ENCODE assay signal across 9 cellular contexts in the genomic region with DNA sequence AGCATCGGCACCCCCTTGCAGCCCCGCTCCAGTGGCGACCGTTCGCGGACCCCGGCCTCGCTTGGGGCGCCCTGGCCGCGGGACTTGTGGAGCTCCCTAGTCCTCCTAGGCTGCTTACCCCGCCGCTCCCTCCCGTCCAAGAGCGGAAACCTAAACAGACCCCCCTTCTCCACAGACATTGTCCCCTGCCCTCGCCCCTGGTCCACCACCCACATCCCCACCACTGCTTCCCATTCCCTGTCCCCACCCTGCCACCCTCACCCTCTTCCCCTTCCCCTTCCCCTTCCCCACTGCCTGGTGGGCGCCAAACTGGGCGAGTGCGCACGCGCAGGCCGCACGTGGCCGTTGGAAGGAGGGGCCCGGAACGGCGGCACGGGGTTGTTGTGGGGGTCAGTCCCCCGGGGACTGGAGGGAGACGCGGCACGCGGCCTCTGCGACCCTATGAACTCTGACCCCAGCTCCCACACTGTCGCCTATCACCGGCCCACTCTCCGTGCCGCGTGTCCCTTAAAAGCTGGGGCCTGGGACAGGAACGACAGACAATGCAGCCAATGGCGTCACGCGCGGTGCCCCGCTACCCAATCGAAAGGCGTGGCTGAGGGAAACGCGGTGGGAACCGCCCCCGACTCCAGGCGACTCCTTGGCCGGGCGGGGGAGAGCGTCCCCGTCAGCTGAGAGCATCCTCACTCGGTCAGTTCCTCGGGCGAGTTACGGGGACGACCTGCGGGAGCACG. TPM values are rescaled to one million over a fixed set of nuclear protein-coding genes. Genes with fewer than 3 reads are reported as not detected.
DNase-seq lines count a peak whose midpoint lies in the region; ATAC-seq, FAIRE-seq and TF ChIP-seq lines count a peak whose summit lies in the region.
"Had no signal": no experiment of that assay in that cellular context is flagged by ENCODE, and none has a peak within 500 bp of the region (broad histone marks: within the 10 kb centered on the region; RNA-seq: fewer than 3 reads in every experiment).

TSS of gene SNX32 (plus strand) at position 667 of the 734 bp plus-strand sequence. CDS start 103 bp downstream, outside the sequence.

- FAIRE-seq in H1 (lab: Jason Lieb, UNC): peak; percentile 58

- peaks cover 0 to 8% (median 6%) of the 10 kb centered on the region in 4 experiments; a peak in 6 of 7 replicates for H3K4me1 ChIP-seq in H1 (replicated peaks in 1 of 4; ENCODE audit: control insufficient read depth in 3 of 4, insufficient read depth in 4 of 4, low read length in 3 of 4)

- H4K91ac ChIP-seq in H1 (replicated peaks; ENCODE audit: insufficient read length, low read length): peak within 1 kb of the TSS; percentile 90

- H3K27ac Mint-ChIP-seq in activated CD8-positive, alpha-beta T cell treated with anti-CD3 and anti-CD28 coated beads for 36 hours: no peak within 1 kb of the TSS

- peaks cover 4% of the 10 kb centered on the region for H3K36me3 Mint-ChIP-seq in activated CD8-positive, alpha-beta T cell treated with anti-CD3 and anti-CD28 coated beads for 36 hours (ENCODE audit: low read depth)

- H3K27me3 ChIP-seq in H1 (replicated peaks in 1 of 4; ENCODE audit: control insufficient read depth in 3 of 4, extremely low read depth in 1 of 4, insufficient read depth in 3 of 4, low read length in 3 of 4): peaks cover 0 to 9% (median 6%) of the 10 kb centered on the region in 4 experiments; a peak in 4 of 7 replicates

- peak within 1 kb of the TSS; percentile 97 for H2AK5ac ChIP-seq in H1 (ENCODE audit: low read depth, low read length)

- H4K8ac ChIP-seq in H1 (ENCODE audit: extremely low read depth, insufficient read depth, low read length): peak within 1 kb of the TSS; percentile 97

- H3K36me3 ChIP-seq in H1 (ENCODE audit: control insufficient read depth in 2 of 4, insufficient read depth in 4 of 4, low read length in 3 of 4): no peaks in the 10 kb centered on the region; a peak in 1 of 8 replicates

- ATAC-seq in HG03175 (IDR thresholded peaks at IDR 0.05; ENCODE audit: unreplicated experiment): peak; percentile 95
- peak; percentile 100 for ATAC-seq in activated CD8-positive, alpha-beta T cell treated with anti-CD3 and anti-CD28 coated beads for 36 hours

- intact Hi-C loops in activated CD8-positive, alpha-beta T cell treated with anti-CD3 and anti-CD28 coated beads for 36 hours (cut with micrococcal nuclease): no loop called here

- peaks cover 22% of the 10 kb centered on the region for H3K23me2 ChIP-seq in H1 (ENCODE audit: low read depth, low read length)

- peak within 1 kb of the TSS; percentile 73 for H4K5ac ChIP-seq in H1 (ENCODE audit: insufficient read length, low read depth, low read length)

- H2BK5ac ChIP-seq in H1 (ENCODE audit: low read depth, low read length): peak within 1 kb of the TSS; percentile 89

- no peaks in the 10 kb centered on the region; the same call in 1 of the 2 replicates for H3K79me1 ChIP-seq in H1 (ENCODE audit: low read depth, low read length)

- H3K23ac ChIP-seq in H1 (ENCODE audit: insufficient read length): peak within 1 kb of the TSS; percentile 75

- peak within 1 kb of the TSS; percentile 96 for H2BK12ac ChIP-seq in H1 (ENCODE audit: low read depth, low read length)

- CTCF ChIA-PET in activated CD8-positive, alpha-beta T cell treated with anti-CD3 and anti-CD28 coated beads for 36 hours (lab: Charles Lee): interaction anchor here (0.8 to 4.4 kb wide), 10 partner anchors 15 to 122 kb away, joined by 3 to 34 read pairs (median 8); partner anchors contain the start of genes AP5B1, KAT5 and MUS81
- CTCF ChIA-PET in H1 (lab: Charles Lee; ENCODE audit: partially characterized antibody): interaction anchor here (0.7 to 3.9 kb wide), 19 partner anchors 10 to 226 kb away, joined by 3 to 52 read pairs (median 4); partner anchors contain the start of genes AP5B1, FIBP and MUS81

- no peak for TF ChIP-seq EP300 in H1 (IDR thresholded peaks at IDR 0.05; ENCODE audit: borderline replicate concordance in 1 of 2, low read depth in 2 of 2, low read length in 2 of 2)

- peak within 1 kb of the TSS; percentile 97 for H2AFZ ChIP-seq in H1 (ENCODE audit: low read length)

- DNase-seq in SIG-M5 treated with dmso at 0.1 percent for 504 hours (lab: John Stamatoyannopoulos, UW; ENCODE audit: unreplicated experiment): peak; percentile 86
- no peak for DNase-seq in SIG-M5 (lab: John Stamatoyannopoulos, UW)
- DNase-seq in NCI-H510A treated with DMSO at 0.1 percent for 48 hours (lab: John Stamatoyannopoulos, UW): peak; percentile 90
- peak; percentile 98 for DNase-seq in activated CD8-positive, alpha-beta T cell treated with anti-CD3 and anti-CD28 coated beads for 36 hours
- peak in 1 of 2 experiments; percentile 97 for DNase-seq in H1 (ENCODE audit: low read depth in 1 of 2, low spot score in 2 of 2)
- peak; percentile 97 for DNase-seq in medulla oblongata (ENCODE audit: extremely low spot score)
- peak; percentile 91 to 96 (median 93) for DNase-seq in stimulated activated CD4-positive, alpha-beta T cell treated with anti-CD3 and anti-CD28 coated beads, TNF-alpha, amount 100 ng/mL, for 24 hours (ENCODE audit: low read depth in 3 of 3)

- peak within 1 kb of the TSS in 3 of 4 experiments; percentile 71 to 75 (median 71); a peak in 6 of 7 replicates for H3K9ac ChIP-seq in H1 (replicated peaks in 1 of 4; ENCODE audit: extremely low read depth in 1 of 4, low read depth in 3 of 4, low read length in 3 of 4)

- peak within 1 kb of the TSS; percentile 97 to 100 for H3K4me2 ChIP-seq in H1 (ENCODE audit: insufficient read depth in 1 of 2, low read depth in 2 of 2, low read length in 2 of 2)

- no peaks in the 10 kb centered on the region for H3K9me3 ChIP-seq in H1 (ENCODE audit: insufficient read depth in 2 of 2, low read depth in 1 of 2, low read length in 1 of 2)

- H3K79me2 ChIP-seq in H1 (ENCODE audit: control insufficient read depth in 1 of 2, insufficient read depth in 2 of 2, low read length in 2 of 2): peaks cover 0 to 3% of the 10 kb centered on the region in 2 experiments; a peak in 1 of 4 replicates

- H3K56ac ChIP-seq in H1 (replicated peaks; ENCODE audit: insufficient read length, low read depth, low read length): peak within 1 kb of the TSS; percentile 49

- peak within 1 kb of the TSS; percentile 99 for H2BK15ac ChIP-seq in H1 (ENCODE audit: low read length)

- H3K9me3 Mint-ChIP-seq in activated CD8-positive, alpha-beta T cell treated with anti-CD3 and anti-CD28 coated beads for 36 hours: peaks cover 2% of the 10 kb centered on the region

- H3K27ac ChIP-seq in H1 (ENCODE audit: low read depth, low read length): peak within 1 kb of the TSS; percentile 70; the same call in 1 of the 2 replicates
- H3K27ac ChIP-seq: 22Rv1 had no signal

- POLR2A ChIA-PET in activated CD8-positive, alpha-beta T cell treated with anti-CD3 and anti-CD28 coated beads for 36 hours (lab: Charles Lee): interaction anchor here (1.0 to 2.2 kb wide), 13 partner anchors 11 to 483 kb away, joined by 3 to 21 read pairs (median 3); partner anchors contain the start of genes CD248, KAT5 and MUS81
- POLR2A ChIA-PET in H1 (lab: Charles Lee; ENCODE audit: partially characterized antibody): interaction anchor here (1.0 to 4.0 kb wide), 11 partner anchors 9 to 195 kb away, joined by 3 to 30 read pairs (median 7); partner anchors contain the start of genes AP5B1, CFL1, KAT5 and MUS81

- H2BK20ac ChIP-seq in H1 (ENCODE audit: low read length): peak within 1 kb of the TSS; percentile 62; the same call in 1 of the 2 replicates

- H3K18ac ChIP-seq in H1 (ENCODE audit: extremely low read depth, low read length): peak within 1 kb of the TSS; percentile 72

- H2BK120ac ChIP-seq in H1 (replicated peaks; ENCODE audit: low read depth, low read length): peak within 1 kb of the TSS; percentile 35

- H4K20me1 ChIP-seq in H1 (replicated peaks in 1 of 2; ENCODE audit: control insufficient read depth in 1 of 2, insufficient read depth in 2 of 2, low read length in 2 of 2): peaks cover 0 to 9% of the 10 kb centered on the region in 2 experiments

- no peak within 1 kb of the TSS for H3K4me3 Mint-ChIP-seq in activated CD8-positive, alpha-beta T cell treated with anti-CD3 and anti-CD28 coated beads for 36 hours

- no peak for TF ChIP-seq CTCF in activated CD8-positive, alpha-beta T cell treated with anti-CD3 and anti-CD28 coated beads for 36 hours (IDR thresholded peaks at IDR 0.05)
- TF ChIP-seq CTCF in H1 (IDR thresholded peaks at IDR 0.05; ENCODE audit: control extremely low read depth in 1 of 3, insufficient read depth in 1 of 3, low read depth in 1 of 3, low read length in 3 of 3): no peak

- H3K27me3 Mint-ChIP-seq in activated CD8-positive, alpha-beta T cell treated with anti-CD3 and anti-CD28 coated beads for 36 hours: peaks cover 2% of the 10 kb centered on the region

- H3K4me3 ChIP-seq in H1 (ENCODE audit: extremely low read depth in 1 of 4, insufficient read depth in 2 of 4, low read depth in 3 of 4, low read length in 4 of 4): peak within 1 kb of the TSS; percentile 68 to 72 (median 70)

- peaks cover 28% of the 10 kb centered on the region for H3K4me1 Mint-ChIP-seq in activated CD8-positive, alpha-beta T cell treated with anti-CD3 and anti-CD28 coated beads for 36 hours (ENCODE audit: low read depth)

- H3K14ac ChIP-seq in H1 (ENCODE audit: insufficient read length): peak within 1 kb of the TSS; percentile 100

- TF ChIP-seq RAD21 in H1 (IDR thresholded peaks at IDR 0.05 in 1 of 2, conservative IDR thresholded peaks at IDR 0.05 in 1 of 2; ENCODE audit: low read depth in 2 of 2, low read length in 2 of 2): no peak

- 6% methylated on average over 20 of the region's 63 CpGs; no CpG with 5 or more reads in 1 of the 2 experiments for WGBS in H1 (ENCODE audit: extremely low coverage in 1 of 2, insufficient coverage in 1 of 2, insufficient read length in 1 of 2, insufficient replicate concordance in 2 of 2, low coverage in 1 of 2, low lambda C conversion rate in 2 of 2, missing lambda C conversion rate in 1 of 2), 2 experiments

- H3K4ac ChIP-seq in H1 (replicated peaks; ENCODE audit: insufficient read length, low read depth, low read length): peak within 1 kb of the TSS; percentile 100

- peak in 1 of 2 experiments; percentile 41; a peak in 1 of 3 replicates for TF ChIP-seq POLR2A in H1 (IDR thresholded peaks at IDR 0.05; ENCODE audit: control extremely low read depth in 1 of 2, low read depth in 2 of 2, low read length in 2 of 2)

TF ChIP-seq in H1, 55 proteins besides CTCF, POLR2A, EP300 and RAD21 (continues in another document):
- TF ChIP-seq CTBP2 (IDR thresholded peaks at IDR 0.05; ENCODE audit: borderline replicate concordance, insufficient read depth, insufficient read length, low read length): no peak

RNA-seq across cellular contexts. Expression of gene SNX32, which starts in this region (rescaled TPM):
- total RNA-seq in activated CD8-positive, alpha-beta T cell treated with anti-CD3 and anti-CD28 coated beads for 36 hours: 1 to 10 TPM; 1.6 to 2.1 TPM
- 1.1 and 2.2 TPM in 2 replicates for total RNA-seq in H1 (2021; fragmentation: NEBNext Ultra II Directional; extraction: Animal tissue kit (Norgen Biotek cat#: 25700))
- 0.76 and 1.4 TPM in 2 replicates for polyA plus RNA-seq in H1 (2011; rRNA removed)
- polyA plus RNA-seq in H1 (2011; cell fraction: cytosol; rRNA removed): 0.96 TPM
- 7.1 TPM for polyA plus RNA-seq in H1 (2011; cell fraction: nucleus; rRNA removed)
- polyA plus RNA-seq in H1 (2012, experiment 1 of 2): 1.2 to 2.6 TPM (median 2.2 TPM) in 4 replicates
- polyA plus RNA-seq in H1 (2012, experiment 2 of 2): 1.2 TPM
- polyA plus RNA-seq in H1 (2013, experiment 1 of 2): 0.61 TPM
- polyA plus RNA-seq in H1 (2013, experiment 2 of 2): 0.57 TPM
- polyA minus RNA-seq in H1 (2011; rRNA and poly(A)+ RNA removed): 0.54 and 1.1 TPM in 2 replicates
- not detected for polyA minus RNA-seq in H1 (2011; cell fraction: cytosol; rRNA and poly(A)+ RNA removed)
- polyA minus RNA-seq in H1 (2011; cell fraction: nucleus; rRNA and poly(A)+ RNA removed): 1.6 TPM
